ENCODE assay signal across 8 cellular contexts in genomic region chr20:52192296-52193007, GRCh38. TPM values are rescaled to one million over a fixed set of nuclear protein-coding genes. Genes with fewer than 3 reads are reported as not detected.
DNase-seq lines count a peak whose midpoint lies in the region; ATAC-seq, FAIRE-seq and TF ChIP-seq lines count a peak whose summit lies in the region.

No MANE protein-coding gene starts in this region.

- H3K4me1 ChIP-seq in body of pancreas (peaks cover 18% of the 10 kb centered on the region), kidney (ENCODE audit: control insufficient read depth in 1 of 2, insufficient read depth in 1 of 2, low read depth in 1 of 2, low read length in 2 of 2) (peaks cover 0 to 2% of the 10 kb centered on the region in 2 donors)

- in situ Hi-C loops in Caki2 (cut with HindIII; ENCODE audit: low pct_unique_long_range_greater_than_20kb, low sequenced_read_pairs) = no loop called here

- H3K9ac ChIP-seq in kidney (ENCODE audit: low read length in 2 of 2) = peak overlapping the region; percentile 63 to 81

- no peaks in the 10 kb centered on the region for H3K27me3 ChIP-seq in body of pancreas

- H3K4me1 Mint-ChIP-seq in stimulated activated naive B cell treated with anti-CD40 and anti-IgM and Interleukin-4, amounts not matched to agents 10 μg/mL and 1 μg/mL and 100 μg/mL, for 72 hours = peaks cover 7 to 23% of the 10 kb centered on the region in 2 donors

- H3K4me3 ChIP-seq in body of pancreas (peak overlapping the region; percentile 63 to 66), kidney (ENCODE audit: low read length in 2 of 2) (peak overlapping the region; percentile 47 to 91)

- peak in 4 of 7 experiments; percentile 9 to 42 (median 22) for TF ChIP-seq CTCF in body of pancreas (IDR thresholded peaks at IDR 0.05)
- TF ChIP-seq CTCF in kidney (IDR thresholded peaks at IDR 0.05; ENCODE audit: borderline replicate concordance, extremely low read depth, insufficient read depth) = peak; percentile 13

- peak overlapping the region; percentile 80 for H3K27ac Mint-ChIP-seq in stimulated activated naive B cell treated with anti-CD40 and anti-IgM and Interleukin-4, amounts not matched to agents 10 μg/mL and 1 μg/mL and 100 μg/mL, for 72 hours

- 12 to 16% methylated on average over 13 to 16 of the region's 16 CpGs for WGBS in body of pancreas, 2 donors

- H3K4me3 Mint-ChIP-seq in stimulated activated naive B cell treated with anti-CD40 and anti-IgM and Interleukin-4, amounts not matched to agents 10 μg/mL and 1 μg/mL and 100 μg/mL, for 72 hours = peak overlapping the region; percentile 83 to 87

- no peaks in the 10 kb centered on the region for H3K9me3 Mint-ChIP-seq in stimulated activated naive B cell treated with anti-CD40 and anti-IgM and Interleukin-4, amounts not matched to agents 10 μg/mL and 1 μg/mL and 100 μg/mL, for 72 hours

- H3K27ac ChIP-seq in body of pancreas (peak overlapping the region; percentile 71 to 92 (median 90)), kidney (ENCODE audit: low read depth in 2 of 2, low read length in 2 of 2) (peak overlapping the region; percentile 80 to 86)

- H3K27me3 Mint-ChIP-seq in stimulated activated naive B cell treated with anti-CD40 and anti-IgM and Interleukin-4, amounts not matched to agents 10 μg/mL and 1 μg/mL and 100 μg/mL, for 72 hours = no peaks in the 10 kb centered on the region

- intact Hi-C loops in body of pancreas (cut with DNase I) (no loop called here), kidney (cut with DNase I) (no loop called here)

- H3K36me3 ChIP-seq in body of pancreas (replicated peaks in 1 of 2; ENCODE audit: insufficient read depth in 1 of 2, low read depth in 2 of 2) = no peaks in the 10 kb centered on the region
- no peaks in the 10 kb centered on the region for H3K36me3 ChIP-seq in kidney (ENCODE audit: control insufficient read depth in 1 of 2, insufficient read depth in 2 of 2, low read length in 2 of 2)

- no peak for FAIRE-seq in kidney (lab: Jason Lieb, UNC)

- H3K9me3 ChIP-seq in body of pancreas (no peaks in the 10 kb centered on the region), kidney (ENCODE audit: control insufficient read depth in 1 of 2, low read length in 2 of 2) (no peaks in the 10 kb centered on the region)

- H3K36me3 Mint-ChIP-seq in stimulated activated naive B cell treated with anti-CD40 and anti-IgM and Interleukin-4, amounts not matched to agents 10 μg/mL and 1 μg/mL and 100 μg/mL, for 72 hours = no peaks in the 10 kb centered on the region

- no peak for TF ChIP-seq POLR2A in body of pancreas (IDR thresholded peaks at IDR 0.05)

- ATAC-seq in GM18907 (IDR thresholded peaks at IDR 0.05; ENCODE audit: unreplicated experiment) = peak; percentile 48
- ATAC-seq in HG03097 (IDR thresholded peaks at IDR 0.05; ENCODE audit: low FRiP score, unreplicated experiment) = peak; percentile 48
- peak; percentile 38 for ATAC-seq in body of pancreas
- peak; percentile 62 to 63 for ATAC-seq in stimulated activated naive B cell treated with anti-CD40 and anti-IgM and Interleukin-4, amounts not matched to agents 10 μg/mL and 1 μg/mL and 100 μg/mL, for 72 hours (replicated peaks)

- DNase-seq in Caki2 (ENCODE audit: low read depth) (peak; percentile 78), NCI-H82 treated with DMSO at 0.1 percent for 48 hours (lab: John Stamatoyannopoulos, UW; ENCODE audit: unreplicated experiment) (peak; percentile 55), body of pancreas (peak in 3 of 4 donors; percentile 27 to 39 (median 36)), kidney (no peak), T-helper 9 cell (no peak)
- no peak for DNase-seq in stimulated activated naive B cell treated with anti-CD40 and anti-IgM and Interleukin-4, amounts not matched to agents 10 μg/mL and 1 μg/mL and 100 μg/mL, for 72 hours

RNA-seq across cellular contexts. Expression of gene ZFP64, which starts 0.9 kb away (rescaled TPM):
- 2.0 and 4.9 TPM in 2 replicates for total RNA-seq in Caki2 (2014; rRNA removed; shearing (Covaris generic); ENCODE audit: low replicate concordance)
- total RNA-seq in body of pancreas (10 to 100 TPM in 1 of 2 donors, 1 to 10 TPM in 1; 6.3 to 10.4 TPM), kidney (14.6 TPM)
- 7.1 TPM for polyA plus RNA-seq in kidney (ENCODE audit: insufficient read depth, low read depth, low replicate concordance)

Comparison
In these comparisons a context has a peak if more than half of its experiments do, and no peak if none do; other contexts are left out.
1. DNase-seq: peak in Caki2 (single experiment), NCI-H82 treated with DMSO at 0.1 percent for 48 hours (single experiment) and body of pancreas (3 of 4); none in kidney (single experiment), stimulated activated naive B cell treated with anti-CD40 and anti-IgM and Interleukin-4, amounts not matched to agents 10 μg/mL and 1 μg/mL and 100 μg/mL, for 72 hours (single experiment) and T-helper 9 cell (single experiment).
2. Peak in every context shown above with its lines, with median percentiles within 50 percentile points of each other: ATAC-seq.